15 cellular contexts compared by ENCODE assay signal in genomic region chr5:5483350-5483749, GRCh38.
"Had no signal": no experiment of that assay in that cellular context is flagged by ENCODE, and none has a peak within 500 bp of the region (broad histone marks: within the 10 kb centered on the region; RNA-seq: fewer than 3 reads in every experiment).

No MANE protein-coding gene starts in this region.

- H3K27ac Mint-ChIP-seq: activated CD4-positive, alpha-beta T cell treated with anti-CD3 and anti-CD28 coated beads, Interleukin-2, amount 10 ng/mL, durations not matched to agents 7 days and 5 days; activated naive CD8-positive, alpha-beta T cell treated with anti-CD3 and anti-CD28 coated beads for 36 hours; activated T-cell treated with anti-CD3 and anti-CD28 coated beads, Interleukin-2, amount 50 U/mL, for 72 hours; stimulated activated memory B cell treated with anti-CD40 and anti-IgM and Interleukin-4, amounts not matched to agents 10 μg/mL and 1 μg/mL and 100 μg/mL, for 72 hours had no signal

- H3K4me1 ChIP-seq: foreskin keratinocyte, prostate gland had no signal

- H3K9me3 ChIP-seq: prostate gland had no signal

- H3K4me1 Mint-ChIP-seq: brain had no signal

- H3K9me3 Mint-ChIP-seq: activated T-cell treated with anti-CD3 and anti-CD28 coated beads, Interleukin-2, amount 50 U/mL, for 72 hours had no signal

- ATAC-seq: activated T-cell treated with anti-CD3 and anti-CD28 coated beads, Interleukin-2, amount 50 U/mL, for 72 hours; foreskin keratinocyte; left lobe of liver; stimulated activated memory B cell treated with anti-CD40 and anti-IgM and Interleukin-4, amounts not matched to agents 10 μg/mL and 1 μg/mL and 100 μg/mL, for 72 hours had no signal

- H3K27me3 ChIP-seq: foreskin keratinocyte had no signal

- H3K27ac ChIP-seq: foreskin keratinocyte, prostate gland had no signal

- H3K27me3 Mint-ChIP-seq: activated CD4-positive, alpha-beta T cell treated with anti-CD3 and anti-CD28 coated beads, Interleukin-2, amount 10 ng/mL, durations not matched to agents 7 days and 5 days; activated naive CD8-positive, alpha-beta T cell treated with anti-CD3 and anti-CD28 coated beads for 36 hours; stimulated activated memory B cell treated with anti-CD40 and anti-IgM and Interleukin-4, amounts not matched to agents 10 μg/mL and 1 μg/mL and 100 μg/mL, for 72 hours had no signal

- H3K36me3 ChIP-seq: prostate gland had no signal

- H3K4me3 ChIP-seq: prostate gland had no signal

- DNase-seq: activated CD4-positive, alpha-beta T cell treated with anti-CD3 and anti-CD28 coated beads, Interleukin-2, amount 10 ng/mL, durations not matched to agents 7 days and 5 days; activated CD8-positive, alpha-beta memory T cell treated with anti-CD3 and anti-CD28 coated beads, Interleukin-2, amount 50 U/mL, for 48 hours; activated naive CD8-positive, alpha-beta T cell treated with anti-CD3 and anti-CD28 coated beads for 36 hours; activated T-cell treated with anti-CD3 and anti-CD28 coated beads, Interleukin-2, amount 50 U/mL, for 72 hours; amygdala; effector CD8-positive, alpha-beta T cell; foreskin keratinocyte; head of caudate nucleus; stimulated activated CD4-positive, alpha-beta T cell treated with anti-CD3 and anti-CD28 coated beads, Interleukin-12 subunit alpha, Interleukin-12 subunit beta, amount 100 ng/mL, for 4 hours; stimulated activated CD4-positive, alpha-beta T cell treated with anti-CD3 and anti-CD28 coated beads, Interleukin-2, amount 100 ng/mL, for 24 hours; SW 1271 had no signal

- H3K4me3 Mint-ChIP-seq: activated CD4-positive, alpha-beta T cell treated with anti-CD3 and anti-CD28 coated beads, Interleukin-2, amount 10 ng/mL, durations not matched to agents 7 days and 5 days; activated naive CD8-positive, alpha-beta T cell treated with anti-CD3 and anti-CD28 coated beads for 36 hours; activated T-cell treated with anti-CD3 and anti-CD28 coated beads, Interleukin-2, amount 50 U/mL, for 72 hours; brain; stimulated activated memory B cell treated with anti-CD40 and anti-IgM and Interleukin-4, amounts not matched to agents 10 μg/mL and 1 μg/mL and 100 μg/mL, for 72 hours had no signal
